ENCODE assay signal across 8 cellular contexts in the genomic region with DNA sequence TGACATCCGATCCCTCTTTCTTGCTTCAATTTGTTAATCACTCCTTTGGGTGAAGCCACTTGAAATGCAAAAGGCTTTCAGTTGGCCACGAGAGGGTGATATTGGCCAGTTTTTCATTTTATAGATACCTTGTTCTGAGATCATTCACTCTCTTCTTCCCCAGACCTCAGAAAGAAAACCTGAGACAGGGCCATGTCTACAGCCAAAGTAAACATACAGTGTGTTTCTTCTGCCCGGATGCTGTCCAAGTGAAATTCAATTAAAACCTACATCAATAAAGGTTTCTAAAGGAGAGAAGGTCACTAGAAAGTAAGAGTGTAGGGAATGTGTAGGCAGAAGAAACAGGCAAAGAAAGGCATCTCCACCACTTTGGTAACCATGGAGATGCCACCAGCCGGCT. TPM values are rescaled to one million over a fixed set of nuclear protein-coding genes. Genes with fewer than 3 reads are reported as not detected.
A peak's percentile ranks its signal among the peaks of the same experiment; 100 is the strongest.
DNase-seq lines count a peak whose midpoint lies in the region; ATAC-seq, FAIRE-seq and TF ChIP-seq lines count a peak whose summit lies in the region.

No MANE protein-coding gene starts in this region.

- H3K4me3 ChIP-seq in cardiac muscle cell (no peak overlapping the region), endothelial cell of umbilical vein (replicated peaks in 1 of 3; ENCODE audit: insufficient read depth in 1 of 3, low read depth in 1 of 3, low read length in 3 of 3) (no peak overlapping the region), gastrocnemius medialis (no peak overlapping the region)

- H3K27ac ChIP-seq in cardiac muscle cell = no peak overlapping the region
- no peak overlapping the region for H3K27ac ChIP-seq in endothelial cell of umbilical vein (ENCODE audit: insufficient read depth, low read depth, low read length)
- H3K27ac ChIP-seq in gastrocnemius medialis = no peak overlapping the region

- no TSS peak for BruUV-seq in endothelial cell of umbilical vein (replicated peaks; lab: Mats Ljungman, UMichigan)

- H3K9me1 ChIP-seq in endothelial cell of umbilical vein (replicated peaks; ENCODE audit: control insufficient read depth, extremely low read depth, insufficient read depth, low read length) = no peaks in the 10 kb centered on the region

- H3K4me2 ChIP-seq in endothelial cell of umbilical vein (ENCODE audit: insufficient read depth, low read length) = no peak overlapping the region

- H3K36me3 ChIP-seq in cardiac muscle cell (no peaks in the 10 kb centered on the region), endothelial cell of umbilical vein (ENCODE audit: control insufficient read depth in 2 of 2, extremely low read depth in 1 of 2, insufficient read depth in 2 of 2, low read length in 2 of 2) (no peaks in the 10 kb centered on the region), gastrocnemius medialis (no peaks in the 10 kb centered on the region)

- H3K9me3 ChIP-seq in cardiac muscle cell (ENCODE audit: low read depth) = no peaks in the 10 kb centered on the region
- no peaks in the 10 kb centered on the region for H3K9me3 ChIP-seq in endothelial cell of umbilical vein (replicated peaks; ENCODE audit: control insufficient read depth, insufficient read depth, low read length)
- H3K9me3 ChIP-seq in gastrocnemius medialis = no peaks in the 10 kb centered on the region

- peak; percentile 39 to 49 for DNase-seq in cardiac muscle cell (ENCODE audit: low read depth in 1 of 2, low spot score in 1 of 2)
- no peak for DNase-seq in left cardiac atrium
- peak; percentile 25 for DNase-seq in NCI-H774 (lab: John Stamatoyannopoulos, UW)
- peak; percentile 41 for DNase-seq in endothelial cell of umbilical vein (ENCODE audit: low read depth, low spot score)
- DNase-seq in putamen (ENCODE audit: low spot score) = peak; percentile 11
- DNase-seq in gastrocnemius medialis = no peak
- DNase-seq in stimulated activated CD8-positive, alpha-beta memory T cell treated with anti-CD3 and anti-CD28 coated beads, Interleukin-4, amount 100 ng/mL, for 48 hours = no peak

- H2AFZ ChIP-seq in endothelial cell of umbilical vein (ENCODE audit: low read depth, low read length) = no peak overlapping the region

- FAIRE-seq in endothelial cell of umbilical vein (lab: Jason Lieb, UNC) = no peak

- H3K9ac ChIP-seq in endothelial cell of umbilical vein (replicated peaks; ENCODE audit: extremely low read depth, insufficient read depth, low read length) = no peak overlapping the region

- intact Hi-C loops in left cardiac atrium (cut with DNase I) = no loop called here
- intact Hi-C loops in endothelial cell of umbilical vein (cut with micrococcal nuclease) = loop anchor here (2.0 to 10.0 kb wide), 4 partner anchors 147 to 731 kb away; partner anchors contain the start of gene CHRM5
- intact Hi-C loops in gastrocnemius medialis (cut with DNase I; ENCODE audit: low total_unique reads) = no loop called here

- H4K20me1 ChIP-seq in endothelial cell of umbilical vein (replicated peaks; ENCODE audit: control insufficient read depth, extremely low read depth, insufficient read depth, low read length) = no peaks in the 10 kb centered on the region

- no peaks in the 10 kb centered on the region for H3K79me2 ChIP-seq in endothelial cell of umbilical vein (ENCODE audit: control insufficient read depth, insufficient read depth, low read length)

- in situ Hi-C loops in gastrocnemius medialis (cut with MboI; ENCODE audit: low sequenced_read_pairs in 4 of 4) = no loop called here

- dilution Hi-C loops in endothelial cell of umbilical vein (cut with MboI; ENCODE audit: extremely low pct_ligation_motif_present, low sequenced_read_pairs) = no loop called here

- no peaks in the 10 kb centered on the region for H3K27me3 ChIP-seq in cardiac muscle cell
- peaks cover 9% of the 10 kb centered on the region in 2 experiments for H3K27me3 ChIP-seq in endothelial cell of umbilical vein (ENCODE audit: control insufficient read depth in 2 of 2, insufficient read depth in 2 of 2, low read length in 2 of 2)
- no peaks in the 10 kb centered on the region for H3K27me3 ChIP-seq in gastrocnemius medialis

- ATAC-seq in left cardiac atrium (no peak), gastrocnemius medialis (no peak), HG03460 (IDR thresholded peaks at IDR 0.05; ENCODE audit: unreplicated experiment) (no peak)

- no peaks in the 10 kb centered on the region for H3K4me1 ChIP-seq in cardiac muscle cell (ENCODE audit: low read depth)
- no peaks in the 10 kb centered on the region for H3K4me1 ChIP-seq in endothelial cell of umbilical vein (ENCODE audit: control insufficient read depth, extremely low read depth, insufficient read depth, low read length)
- no peaks in the 10 kb centered on the region for H3K4me1 ChIP-seq in gastrocnemius medialis

- CTCF ChIA-PET in endothelial cell of umbilical vein (lab: Charles Lee) = interaction anchor here (1.5 to 2.8 kb wide), 4 partner anchors 59 to 504 kb away, joined by 6 to 31 read pairs (median 9); no protein-coding TSS in a partner anchor

- TF ChIP-seq POLR2A in endothelial cell of umbilical vein (IDR thresholded peaks at IDR 0.05; ENCODE audit: low read depth, low read length) = no peak
- no peak for TF ChIP-seq POLR2A in gastrocnemius medialis (IDR thresholded peaks at IDR 0.05)

- POLR2A ChIA-PET in endothelial cell of umbilical vein (lab: Charles Lee) = no interaction called here

- TF ChIP-seq CTCF in cardiac muscle cell (IDR thresholded peaks at IDR 0.05; ENCODE audit: low read depth, low read length) = peak; percentile 52
- TF ChIP-seq CTCF in endothelial cell of umbilical vein (IDR thresholded peaks at IDR 0.05; ENCODE audit: extremely low read depth in 1 of 2, insufficient read depth in 1 of 2, low read depth in 1 of 2, low read length in 2 of 2) = peak; percentile 21 to 39
- peak in 1 of 5 experiments; percentile 35 for TF ChIP-seq CTCF in gastrocnemius medialis (IDR thresholded peaks at IDR 0.05 in 4 of 5, conservative IDR thresholded peaks at IDR 0.05 in 1 of 5)

TF ChIP-seq in endothelial cell of umbilical vein, 7 proteins besides CTCF, POLR2A, EP300 and RAD21:
- TF ChIP-seq JUN (IDR thresholded peaks at IDR 0.05; ENCODE audit: borderline replicate concordance, insufficient read depth, insufficient read length, low read depth) (no peak), MYC (IDR thresholded peaks at IDR 0.05; ENCODE audit: low read depth, low read length) (no peak), EZH2 (IDR thresholded peaks at IDR 0.05; ENCODE audit: borderline replicate concordance, low read depth, low read length, severe bottlenecking) (no peak), GATA2 (IDR thresholded peaks at IDR 0.05; ENCODE audit: insufficient read depth, insufficient read length, low read depth, low read length) (no peak), FOS (IDR thresholded peaks at IDR 0.05; ENCODE audit: borderline replicate concordance, insufficient read depth, low read length) (no peak), POLR2AphosphoS5 (IDR thresholded peaks at IDR 0.05; ENCODE audit: insufficient read depth, low read depth, low read length) (no peak)
- TF ChIP-seq, protein P1, sequence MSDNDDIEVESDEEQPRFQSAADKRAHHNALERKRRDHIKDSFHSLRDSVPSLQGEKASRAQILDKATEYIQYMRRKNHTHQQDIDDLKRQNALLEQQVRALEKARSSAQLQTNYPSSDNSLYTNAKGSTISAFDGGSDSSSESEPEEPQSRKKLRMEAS (IDR thresholded peaks at IDR 0.05; ENCODE audit: insufficient read depth, insufficient read length) = no peak
TF ChIP-seq in endothelial cell of umbilical vein: peak in this region for 0.

RNA-seq across cellular contexts. Expression of gene FMN1, which starts 39.5 kb away (rescaled TPM):
- total RNA-seq in cardiac muscle cell = 1.8 and 3.3 TPM in 2 replicates
- 0.53 and 0.77 TPM in 2 replicates for polyA plus RNA-seq in cardiac muscle cell
- total RNA-seq in left cardiac atrium = 1 to 10 TPM; 5.4 to 9.4 TPM
- 0.29 and 0.39 TPM in 2 replicates for total RNA-seq in endothelial cell of umbilical vein
- 0.01 and 0.02 TPM in 2 replicates for polyA plus RNA-seq in endothelial cell of umbilical vein
- polyA plus RNA-seq in endothelial cell of umbilical vein (2011; cell fraction: cytosol; rRNA removed) = 0.06 and 0.16 TPM in 2 replicates
- polyA plus RNA-seq in endothelial cell of umbilical vein (2011; cell fraction: nucleus; rRNA removed) = 0.21 and 0.22 TPM in 2 replicates
- 0.23 and 0.64 TPM in 2 replicates for polyA plus RNA-seq in endothelial cell of umbilical vein (2012)
- 0.11 and 0.15 TPM in 2 replicates for polyA minus RNA-seq in endothelial cell of umbilical vein
- 0.31 TPM for polyA minus RNA-seq in endothelial cell of umbilical vein (2011; cell fraction: cytosol; rRNA and poly(A)+ RNA removed)
- polyA minus RNA-seq in endothelial cell of umbilical vein (2011; cell fraction: nucleus; rRNA and poly(A)+ RNA removed) = 0.63 and 1.8 TPM in 2 replicates
- 1 to 10 TPM; 2.6 to 6.6 (median 4.2) TPM for total RNA-seq in gastrocnemius medialis

Comparison
In these comparisons a context has a peak if more than half of its experiments do, and no peak if none do; other contexts are left out.
1. DNase-seq: peak in cardiac muscle cell (2 of 2), NCI-H774 (single experiment), endothelial cell of umbilical vein (single experiment) and putamen (single experiment); none in left cardiac atrium (single experiment), gastrocnemius medialis (0 of 2) and stimulated activated CD8-positive, alpha-beta memory T cell treated with anti-CD3 and anti-CD28 coated beads, Interleukin-4, amount 100 ng/mL, for 48 hours (single experiment).